In the genomic region with DNA sequence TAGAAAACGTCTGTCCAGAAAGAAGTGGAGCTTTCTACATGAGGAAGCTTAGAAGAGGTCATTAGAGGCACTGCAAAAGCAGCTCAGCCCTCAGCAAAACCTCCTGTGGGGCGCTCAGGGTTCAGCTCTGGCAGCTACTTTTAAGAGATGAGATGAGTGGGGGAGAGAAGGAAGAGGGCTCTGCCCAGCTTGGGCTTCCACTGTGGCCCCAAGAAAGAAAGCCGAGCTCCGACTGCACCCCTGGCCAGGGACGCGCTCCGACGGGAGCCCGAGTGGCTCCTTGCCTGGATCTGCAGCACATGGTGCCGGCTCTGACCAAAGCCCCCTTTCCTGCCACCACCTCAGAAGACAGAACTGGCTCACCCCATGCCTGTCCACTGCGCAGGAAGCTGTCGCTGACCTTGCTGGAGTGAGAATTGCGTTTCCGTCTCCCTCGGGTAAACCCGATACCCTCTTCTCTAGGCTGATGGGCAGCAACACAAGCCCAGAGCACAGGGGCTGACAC, we compare ENCODE assay signal across 19 cellular contexts.
"Had no signal": no experiment of that assay in that cellular context is flagged by ENCODE, and none has a peak within 500 bp of the region (broad histone marks: within the 10 kb centered on the region; RNA-seq: fewer than 3 reads in every experiment).

No MANE protein-coding gene starts in this region.

- H2AFZ ChIP-seq: neural progenitor cell, parathyroid adenoma had no signal

- H3K9me3 ChIP-seq: esophagus muscularis mucosa, suprapubic skin had no signal

- H3K4me3 ChIP-seq: coronary artery, esophagus muscularis mucosa, lung, neural progenitor cell, suprapubic skin had no signal

- H3K79me2 ChIP-seq: parathyroid adenoma had no signal

- H3K27me3 Mint-ChIP-seq: activated CD4-positive, alpha-beta memory T cell treated with anti-CD3 and anti-CD28 coated beads for 36 hours; activated naive CD8-positive, alpha-beta T cell; T-cell; type B pancreatic cell had no signal

- H3K27ac ChIP-seq: coronary artery, esophagus muscularis mucosa, neural progenitor cell, parathyroid adenoma, suprapubic skin had no signal

- H3K27me3 ChIP-seq: esophagus muscularis mucosa, neural progenitor cell, suprapubic skin had no signal

- H3K9me3 Mint-ChIP-seq: activated CD4-positive, alpha-beta memory T cell treated with anti-CD3 and anti-CD28 coated beads for 36 hours; immature natural killer cell; neural progenitor cell; T-cell; type B pancreatic cell had no signal

- H3K4me3 Mint-ChIP-seq: activated CD4-positive, alpha-beta memory T cell treated with anti-CD3 and anti-CD28 coated beads for 36 hours; activated naive CD8-positive, alpha-beta T cell; immature natural killer cell; neural progenitor cell; T-cell; type B pancreatic cell had no signal

- ATAC-seq: stimulated activated naive CD8-positive, alpha-beta T cell treated with anti-CD3 and anti-CD28 coated beads, Interleukin-15, Interleukin-2, amounts not matched to agents 100 U/mL and 50 U/mL, for 24 hours; T-cell had no signal

- H3K36me3 Mint-ChIP-seq: activated naive CD8-positive, alpha-beta T cell had no signal

- H3K4me2 ChIP-seq: neural progenitor cell had no signal

- H3K9ac ChIP-seq: neural progenitor cell, parathyroid adenoma had no signal

- DNase-seq: activated CD4-positive, alpha-beta memory T cell treated with anti-CD3 and anti-CD28 coated beads for 36 hours; activated CD4-positive, alpha-beta T cell treated with anti-CD3 and anti-CD28 coated beads for 1 hour; activated effector memory CD4-positive, alpha-beta T cell treated with anti-CD3 and anti-CD28 coated beads, Interleukin-2, amount 50 U/mL, for 16 hours; amniotic stem cell; immature natural killer cell; midbrain; retina; stimulated activated CD4-positive, alpha-beta T cell treated with anti-CD3 and anti-CD28 coated beads, Interleukin-4, amount 100 ng/mL, for 1 hour; stimulated activated naive CD8-positive, alpha-beta T cell treated with anti-CD3 and anti-CD28 coated beads, Interleukin-15, Interleukin-2, amounts not matched to agents 100 U/mL and 50 U/mL, for 24 hours; T-cell; T1000 had no signal

- H3K36me3 ChIP-seq: neural progenitor cell had no signal

- H3K27ac Mint-ChIP-seq: activated CD4-positive, alpha-beta memory T cell treated with anti-CD3 and anti-CD28 coated beads for 36 hours; activated naive CD8-positive, alpha-beta T cell; neural progenitor cell; T-cell; type B pancreatic cell had no signal

- H3K4me1 ChIP-seq: esophagus muscularis mucosa, parathyroid adenoma, suprapubic skin had no signal
